In genomic region chr7:2248984-2249694, GRCh38 we compare ENCODE assay signal across 8 cellular contexts. TPM values are rescaled to one million over a fixed set of nuclear protein-coding genes. Genes with fewer than 3 reads are reported as not detected.
DNase-seq lines count a peak whose midpoint lies in the region; ATAC-seq and TF ChIP-seq lines count a peak whose summit lies in the region.

No MANE protein-coding gene starts in this region.

- peaks cover 17% of the 10 kb centered on the region for H3K4me1 Mint-ChIP-seq in T-helper 17 cell

- peak; percentile 97 for DNase-seq in GF-D8 (lab: John Stamatoyannopoulos, UW)
- DNase-seq in T-helper 17 cell, result no peak
- peak; percentile 90 for DNase-seq in fibroblast of the aortic adventitia (ENCODE audit: low read depth)
- peak; percentile 92 for DNase-seq in posterior vena cava (ENCODE audit: low spot score)
- no peak for DNase-seq in HuH-7.5 (ENCODE audit: low spot score)
- no peak for DNase-seq in DMS153 treated with DMSO at 0.1 percent for 48 hours (lab: John Stamatoyannopoulos, UW; ENCODE audit: unreplicated experiment)

- peak overlapping the region; percentile 67 for H3K27ac Mint-ChIP-seq in T-helper 17 cell

- ATAC-seq in HG03066 (IDR thresholded peaks at IDR 0.05; ENCODE audit: low read depth, unreplicated experiment), result peak; percentile 55
- ATAC-seq in T-helper 17 cell, result peak; percentile 44
- no peak for ATAC-seq in HG02759 (IDR thresholded peaks at IDR 0.05; ENCODE audit: unreplicated experiment)

- H3K9me3 ChIP-seq in T-helper 17 cell (ENCODE audit: control insufficient read depth, low read length, poor library complexity, severe bottlenecking), result no peaks in the 10 kb centered on the region

- no peaks in the 10 kb centered on the region for H3K27me3 Mint-ChIP-seq in T-helper 17 cell

- H3K36me3 Mint-ChIP-seq in T-helper 17 cell (ENCODE audit: low read depth), result no peaks in the 10 kb centered on the region

- TF ChIP-seq CTCF in fibroblast of the aortic adventitia (IDR thresholded peaks at IDR 0.05; ENCODE audit: insufficient read depth, low read length), result no peak

- intact Hi-C loops in posterior vena cava (cut with DNase I), result loop anchor here in 1 of 2 donors (10.0 kb wide), 1 partner anchor 66 kb away; the partner anchor contains the start of gene SNX8

- peak overlapping the region; percentile 31 for H3K4me3 ChIP-seq in fibroblast of the aortic adventitia (ENCODE audit: low read depth, low read length)

- peak overlapping the region; percentile 70 for H3K4me3 Mint-ChIP-seq in T-helper 17 cell

RNA-seq across cellular contexts. Expression of gene NUDT1, which starts 7.1 kb away (rescaled TPM):
- total RNA-seq in T-helper 17 cell, result 10 to 100 TPM; 12.7 to 16.2 TPM
- 8.3 and 16.3 TPM in 2 replicates for total RNA-seq in fibroblast of the aortic adventitia (ENCODE audit: low replicate concordance)
- total RNA-seq in posterior vena cava, result 10 to 100 TPM; 12.4 to 18.6 TPM

RNA-seq across cellular contexts. Expression of gene MRM2, which starts 7.1 kb away (rescaled TPM):
- 1 to 10 TPM; 4.1 to 4.2 TPM for total RNA-seq in T-helper 17 cell
- total RNA-seq in fibroblast of the aortic adventitia (ENCODE audit: low replicate concordance), result 17.7 and 20.7 TPM in 2 replicates
- total RNA-seq in posterior vena cava, result 10 to 100 TPM; 12.3 to 15.6 TPM

RNA-seq across cellular contexts. Expression of gene MAD1L1, which starts 16.4 kb away (rescaled TPM):
- total RNA-seq in T-helper 17 cell, result 100 to 1,000 TPM in 1 of 2 donors, 10 to 100 TPM in 1; 81.3 to 115 TPM
- 22.9 and 133 TPM in 2 replicates for total RNA-seq in fibroblast of the aortic adventitia (ENCODE audit: low replicate concordance)
- total RNA-seq in posterior vena cava, result 10 to 100 TPM; 17.3 to 24.7 TPM

Comparison
In these comparisons a context has a peak if more than half of its experiments do, and no peak if none do; other contexts are left out.
1. DNase-seq: peak in GF-D8 (single experiment), fibroblast of the aortic adventitia (single experiment) and posterior vena cava (single experiment); none in T-helper 17 cell (0 of 3), HuH-7.5 (single experiment) and DMS153 treated with DMSO at 0.1 percent for 48 hours (single experiment).